Comparison of ENCODE assay signal across 5 cellular contexts in the genomic region with DNA sequence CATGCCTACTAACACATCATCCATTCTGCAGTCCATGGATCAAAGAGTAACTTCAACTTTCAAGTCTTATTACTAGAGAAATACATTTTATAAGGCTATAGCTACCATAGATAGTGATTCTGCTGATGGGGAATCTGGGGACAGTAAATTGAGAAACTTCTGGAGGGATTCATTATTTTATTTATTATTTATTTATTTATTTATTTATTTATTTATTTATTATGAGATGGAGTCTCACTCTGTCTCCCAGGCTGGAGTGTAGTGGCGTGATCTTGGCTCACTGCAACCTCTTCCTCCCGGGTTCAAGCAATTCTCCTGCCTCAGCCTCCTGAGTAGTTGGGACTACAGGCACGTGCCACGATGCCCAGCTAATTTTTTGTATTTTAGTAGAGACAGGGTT. TPM values are rescaled to one million over a fixed set of nuclear protein-coding genes. Genes with fewer than 3 reads are reported as not detected.
DNase-seq lines count a peak whose midpoint lies in the region; ATAC-seq, FAIRE-seq and TF ChIP-seq lines count a peak whose summit lies in the region.
"Not testable (repeated sequence)": the region's sequence is repeated elsewhere in the genome, so short reads cannot be mapped to it uniquely, and the experiment has no call there.
"Had no signal": no experiment of that assay in that cellular context is flagged by ENCODE, and none has a peak within 500 bp of the region (broad histone marks: within the 10 kb centered on the region; RNA-seq: fewer than 3 reads in every experiment).

No MANE protein-coding gene starts in this region.

- intact Hi-C loops in natural killer cell (cut with micrococcal nuclease) = not testable (repeated sequence)

- not testable (repeated sequence) for DNase-seq in A549 (ENCODE audit: low read depth in 1 of 2, low spot score in 1 of 2); activated T-cell treated with anti-CD3 and anti-CD28 coated beads, Interleukin-2, amount 50 U/mL, for 24 hours; natural killer cell

- H3K36me3 ChIP-seq in HEK293 (ENCODE audit: control insufficient read depth in 2 of 2, insufficient read depth in 1 of 2, low read length in 2 of 2) = not testable (repeated sequence)

- H3K27ac ChIP-seq in A549; HEK293 (ENCODE audit: extremely low read depth, low read depth, low read length): not testable (repeated sequence)

- TF ChIP-seq RAD21 in A549 (conservative IDR thresholded peaks at IDR 0.05 in 1 of 2, IDR thresholded peaks at IDR 0.05 in 1 of 2) = not testable (repeated sequence)

- not testable (repeated sequence) for H3K36me3 Mint-ChIP-seq in activated T-cell treated with anti-CD3 and anti-CD28 coated beads, Interleukin-2, amount 50 U/mL, for 24 hours (ENCODE audit: low read depth); natural killer cell

- TF ChIP-seq EP300 in A549 (IDR thresholded peaks at IDR 0.05) = not testable (repeated sequence)

- ATAC-seq in A549, natural killer cell: not testable (repeated sequence)

- not testable (repeated sequence) for FAIRE-seq in A549 (lab: Jason Lieb, UNC)

- peaks cover 45% of the 10 kb centered on the region for H3K4me1 Mint-ChIP-seq in activated T-cell treated with anti-CD3 and anti-CD28 coated beads, Interleukin-2, amount 50 U/mL, for 24 hours (ENCODE audit: low read depth)
- peaks cover 27 to 34% of the 10 kb centered on the region in 2 donors for H3K4me1 Mint-ChIP-seq in natural killer cell

- CTCF ChIA-PET in A549 (lab: Yijun Ruan, JAX) (interaction anchor here (1.0 to 3.7 kb wide), 3 partner anchors 10 to 22 kb away, joined by 3 to 11 read pairs (median 7); a partner anchor contains a TSS), HEK293 (lab: Yijun Ruan, JAX) (interaction anchor here (1.0 kb wide), 1 partner anchor 11 kb away, joined by 3 read pairs; a partner anchor contains a TSS)

- not testable (repeated sequence) for H3K9me3 Mint-ChIP-seq in activated T-cell treated with anti-CD3 and anti-CD28 coated beads, Interleukin-2, amount 50 U/mL, for 24 hours; natural killer cell

- not testable (repeated sequence) for H3K27me3 Mint-ChIP-seq in activated T-cell treated with anti-CD3 and anti-CD28 coated beads, Interleukin-2, amount 50 U/mL, for 24 hours; natural killer cell (ENCODE audit: low read depth in 2 of 2)

- not testable (repeated sequence) for H3K4me3 Mint-ChIP-seq in activated T-cell treated with anti-CD3 and anti-CD28 coated beads, Interleukin-2, amount 50 U/mL, for 24 hours
- peak overlapping the region; percentile 47 for H3K4me3 Mint-ChIP-seq in natural killer cell

- H3K27ac Mint-ChIP-seq in activated T-cell treated with anti-CD3 and anti-CD28 coated beads, Interleukin-2, amount 50 U/mL, for 24 hours = peak overlapping the region; percentile 38
- not testable (repeated sequence) for H3K27ac Mint-ChIP-seq in natural killer cell

- TF ChIP-seq CTCF in A549 (IDR thresholded peaks at IDR 0.05); HEK293 (tag by site-specific recombination; IDR thresholded peaks at IDR 0.05); natural killer cell (IDR thresholded peaks at IDR 0.05): not testable (repeated sequence)

- not testable (repeated sequence) for H3K4me3 ChIP-seq in A549; HEK293 (ENCODE audit: low read depth, low read length)

- not testable (repeated sequence) for H3K4me2 ChIP-seq in A549

- not testable (repeated sequence) for H3K4me1 ChIP-seq in A549; HEK293 (ENCODE audit: control insufficient read depth, insufficient read depth, low read length)

- TF ChIP-seq POLR2A in A549 (IDR thresholded peaks at IDR 0.05; ENCODE audit: low read length) = not testable (repeated sequence)

- H3K9me3 ChIP-seq in A549; HEK293 (ENCODE audit: control insufficient read depth, insufficient read depth, low read depth, low read length): not testable (repeated sequence)

- POLR2A ChIA-PET in A549 (lab: Yijun Ruan, JAX) = not testable (repeated sequence)
- POLR2A ChIA-PET in HEK293 (lab: Yijun Ruan, JAX) = interaction anchor here (0.6 to 2.5 kb wide), 2 partner anchors 11 to 141 kb away, joined by 3 to 14 read pairs; a partner anchor contains a TSS

- 72% methylated on average over 4 of the region's 4 CpGs for WGBS in A549 (ENCODE audit: missing lambda C conversion rate)

TF ChIP-seq in A549, 52 proteins besides CTCF, POLR2A, EP300 and RAD21:
- 0 out of 2 replicates have a peak, but pooled peaks have one; percentile 14 for TF ChIP-seq ZC3H11A (IDR thresholded peaks at IDR 0.05)

TF ChIP-seq in HEK293, 187 proteins besides CTCF, POLR2A, EP300 and RAD21 (continues in another document):
- TF ChIP-seq ZNF140 (tag by site-specific recombination; IDR thresholded peaks at IDR 0.05) = peak; percentile 58; the same call in 1 of the 2 replicates
- 0 out of 2 replicates have a peak, but pooled peaks have one; percentile 47 for TF ChIP-seq ZNF558 (tag by site-specific recombination; IDR thresholded peaks at IDR 0.05)
- TF ChIP-seq ZNF555 (tag by site-specific recombination; conservative IDR thresholded peaks at IDR 0.05) = peak; percentile 72
- peak; percentile 92 for TF ChIP-seq ZNF394 (tag by site-specific recombination; IDR thresholded peaks at IDR 0.05; ENCODE audit: borderline replicate concordance)
- 0 out of 2 replicates have a peak, but pooled peaks have one; percentile 18 for TF ChIP-seq ZBTB21 (tag by site-specific recombination; IDR thresholded peaks at IDR 0.05)
- peak; percentile 36; the same call in 1 of the 2 replicates for TF ChIP-seq ZNF433 (tag by site-specific recombination; IDR thresholded peaks at IDR 0.05; ENCODE audit: low read depth)
- TF ChIP-seq, protein P1, sequence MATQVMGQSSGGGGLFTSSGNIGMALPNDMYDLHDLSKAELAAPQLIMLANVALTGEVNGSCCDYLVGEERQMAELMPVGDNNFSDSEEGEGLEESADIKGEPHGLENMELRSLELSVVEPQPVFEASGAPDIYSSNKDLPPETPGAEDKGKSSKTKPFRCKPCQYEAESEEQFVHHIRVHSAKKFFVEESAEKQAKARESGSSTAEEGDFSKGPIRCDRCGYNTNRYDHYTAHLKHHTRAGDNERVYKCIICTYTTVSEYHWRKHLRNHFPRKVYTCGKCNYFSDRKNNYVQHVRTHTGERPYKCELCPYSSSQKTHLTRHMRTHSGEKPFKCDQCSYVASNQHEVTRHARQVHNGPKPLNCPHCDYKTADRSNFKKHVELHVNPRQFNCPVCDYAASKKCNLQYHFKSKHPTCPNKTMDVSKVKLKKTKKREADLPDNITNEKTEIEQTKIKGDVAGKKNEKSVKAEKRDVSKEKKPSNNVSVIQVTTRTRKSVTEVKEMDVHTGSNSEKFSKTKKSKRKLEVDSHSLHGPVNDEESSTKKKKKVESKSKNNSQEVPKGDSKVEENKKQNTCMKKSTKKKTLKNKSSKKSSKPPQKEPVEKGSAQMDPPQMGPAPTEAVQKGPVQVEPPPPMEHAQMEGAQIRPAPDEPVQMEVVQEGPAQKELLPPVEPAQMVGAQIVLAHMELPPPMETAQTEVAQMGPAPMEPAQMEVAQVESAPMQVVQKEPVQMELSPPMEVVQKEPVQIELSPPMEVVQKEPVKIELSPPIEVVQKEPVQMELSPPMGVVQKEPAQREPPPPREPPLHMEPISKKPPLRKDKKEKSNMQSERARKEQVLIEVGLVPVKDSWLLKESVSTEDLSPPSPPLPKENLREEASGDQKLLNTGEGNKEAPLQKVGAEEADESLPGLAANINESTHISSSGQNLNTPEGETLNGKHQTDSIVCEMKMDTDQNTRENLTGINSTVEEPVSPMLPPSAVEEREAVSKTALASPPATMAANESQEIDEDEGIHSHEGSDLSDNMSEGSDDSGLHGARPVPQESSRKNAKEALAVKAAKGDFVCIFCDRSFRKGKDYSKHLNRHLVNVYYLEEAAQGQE (tag by site-specific recombination; IDR thresholded peaks at IDR 0.05) = peak; percentile 64; the same call in 1 of the 2 replicates

RNA-seq across cellular contexts. Expression of a gene that starts 11.0 kb away (rescaled TPM):
- 66.7 and 94.8 TPM in 2 replicates for polyA plus RNA-seq in A549 (2011; rRNA removed)
- 8.4 and 8.8 TPM in 2 replicates for polyA plus RNA-seq in A549 (2012; cell fraction: cytosol; rRNA removed)
- polyA plus RNA-seq in A549 (2012; cell fraction: nucleus; rRNA removed) = 4.7 and 8.5 TPM in 2 replicates
- polyA plus RNA-seq in A549 (2017; fragmentation: RNase III; extraction: RNeasy Plus Mini Kit Qiagen cat#74134 plus additional on column Dnase treatment) = 30.0 to 32.3 TPM (median 32.3 TPM) in 3 replicates
- polyA minus RNA-seq in A549 (2011; rRNA and poly(A)+ RNA removed) = 22.9 and 25.5 TPM in 2 replicates
- 10 to 100 TPM; 37.5 to 55.2 (median 43.0) TPM for total RNA-seq in natural killer cell

RNA-seq across cellular contexts. Expression of a gene that starts 34.3 kb away (rescaled TPM):
- polyA plus RNA-seq in A549 (2011; rRNA removed) = 0.44 and 0.58 TPM in 2 replicates
- 0.22 and 0.26 TPM in 2 replicates for polyA plus RNA-seq in A549 (2012; cell fraction: cytosol; rRNA removed)
- 0.26 and 0.28 TPM in 2 replicates for polyA plus RNA-seq in A549 (2012; cell fraction: nucleus; rRNA removed)
- 0.55 to 0.71 TPM (median 0.57 TPM) in 3 replicates for polyA plus RNA-seq in A549 (2017; fragmentation: RNase III; extraction: RNeasy Plus Mini Kit Qiagen cat#74134 plus additional on column Dnase treatment)
- 0.78 and 0.83 TPM in 2 replicates for polyA minus RNA-seq in A549 (2011; rRNA and poly(A)+ RNA removed)
- total RNA-seq in natural killer cell = under 1 TPM; 0.68 to 0.73 (median 0.70) TPM
- total RNA-seq: Daoy had no signal

RNA-seq across cellular contexts. Expression of a gene that starts 34.4 kb away (rescaled TPM):
- polyA plus RNA-seq in A549 (2011; rRNA removed) (51.9 and 58.3 TPM in 2 replicates), A549 (2017; fragmentation: RNase III; extraction: RNeasy Plus Mini Kit Qiagen cat#74134 plus additional on column Dnase treatment) (33.6 to 39.5 TPM (median 36.6 TPM) in 3 replicates)
- 7.3 and 8.5 TPM in 2 replicates for polyA plus RNA-seq in A549 (2012; cell fraction: cytosol; rRNA removed)
- 3.7 and 5.2 TPM in 2 replicates for polyA plus RNA-seq in A549 (2012; cell fraction: nucleus; rRNA removed)
- polyA minus RNA-seq in A549 (2011; rRNA and poly(A)+ RNA removed) = 37.1 and 53.1 TPM in 2 replicates
- total RNA-seq in natural killer cell = 100 to 1,000 TPM; 107 to 142 (median 121) TPM
